ENCODE assay signal across 1 cellular context in genomic region chr6:136782021-136782770, GRCh38.
TF ChIP-seq lines count a peak whose summit lies in the region.

No MANE protein-coding gene starts in this region.

TF ChIP-seq in GM12878, 131 proteins besides CTCF, POLR2A, EP300 and RAD21:
- no peak for TF ChIP-seq BHLHE40 (IDR thresholded peaks at IDR 0.05; ENCODE audit: borderline replicate concordance in 1 of 2, low read depth in 2 of 2, low read length in 1 of 2)
- TF ChIP-seq, protein P1, sequence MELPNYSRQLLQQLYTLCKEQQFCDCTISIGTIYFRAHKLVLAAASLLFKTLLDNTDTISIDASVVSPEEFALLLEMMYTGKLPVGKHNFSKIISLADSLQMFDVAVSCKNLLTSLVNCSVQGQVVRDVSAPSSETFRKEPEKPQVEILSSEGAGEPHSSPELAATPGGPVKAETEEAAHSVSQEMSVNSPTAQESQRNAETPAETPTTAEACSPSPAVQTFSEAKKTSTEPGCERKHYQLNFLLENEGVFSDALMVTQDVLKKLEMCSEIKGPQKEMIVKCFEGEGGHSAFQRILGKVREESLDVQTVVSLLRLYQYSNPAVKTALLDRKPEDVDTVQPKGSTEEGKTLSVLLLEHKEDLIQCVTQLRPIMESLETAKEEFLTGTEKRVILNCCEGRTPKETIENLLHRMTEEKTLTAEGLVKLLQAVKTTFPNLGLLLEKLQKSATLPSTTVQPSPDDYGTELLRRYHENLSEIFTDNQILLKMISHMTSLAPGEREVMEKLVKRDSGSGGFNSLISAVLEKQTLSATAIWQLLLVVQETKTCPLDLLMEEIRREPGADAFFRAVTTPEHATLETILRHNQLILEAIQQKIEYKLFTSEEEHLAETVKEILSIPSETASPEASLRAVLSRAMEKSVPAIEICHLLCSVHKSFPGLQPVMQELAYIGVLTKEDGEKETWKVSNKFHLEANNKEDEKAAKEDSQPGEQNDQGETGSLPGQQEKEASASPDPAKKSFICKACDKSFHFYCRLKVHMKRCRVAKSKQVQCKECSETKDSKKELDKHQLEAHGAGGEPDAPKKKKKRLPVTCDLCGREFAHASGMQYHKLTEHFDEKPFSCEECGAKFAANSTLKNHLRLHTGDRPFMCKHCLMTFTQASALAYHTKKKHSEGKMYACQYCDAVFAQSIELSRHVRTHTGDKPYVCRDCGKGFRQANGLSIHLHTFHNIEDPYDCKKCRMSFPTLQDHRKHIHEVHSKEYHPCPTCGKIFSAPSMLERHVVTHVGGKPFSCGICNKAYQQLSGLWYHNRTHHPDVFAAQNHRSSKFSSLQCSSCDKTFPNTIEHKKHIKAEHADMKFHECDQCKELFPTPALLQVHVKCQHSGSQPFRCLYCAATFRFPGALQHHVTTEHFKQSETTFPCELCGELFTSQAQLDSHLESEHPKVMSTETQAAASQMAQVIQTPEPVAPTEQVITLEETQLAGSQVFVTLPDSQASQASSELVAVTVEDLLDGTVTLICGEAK (IDR thresholded peaks at IDR 0.05; ENCODE audit: borderline replicate concordance) = no peak
- TF ChIP-seq CBX5 (IDR thresholded peaks at IDR 0.05; ENCODE audit: low read depth) = no peak
- TF ChIP-seq ZNF217 (IDR thresholded peaks at IDR 0.05) = no peak
- no peak for TF ChIP-seq ZNF207 (IDR thresholded peaks at IDR 0.05; ENCODE audit: borderline replicate concordance)
- no peak for TF ChIP-seq MYC (IDR thresholded peaks at IDR 0.05; ENCODE audit: insufficient read depth, insufficient read length, insufficient replicate concordance, low read length, severe bottlenecking)
- no peak for TF ChIP-seq PKNOX1 (IDR thresholded peaks at IDR 0.05)
- TF ChIP-seq, protein P2, sequence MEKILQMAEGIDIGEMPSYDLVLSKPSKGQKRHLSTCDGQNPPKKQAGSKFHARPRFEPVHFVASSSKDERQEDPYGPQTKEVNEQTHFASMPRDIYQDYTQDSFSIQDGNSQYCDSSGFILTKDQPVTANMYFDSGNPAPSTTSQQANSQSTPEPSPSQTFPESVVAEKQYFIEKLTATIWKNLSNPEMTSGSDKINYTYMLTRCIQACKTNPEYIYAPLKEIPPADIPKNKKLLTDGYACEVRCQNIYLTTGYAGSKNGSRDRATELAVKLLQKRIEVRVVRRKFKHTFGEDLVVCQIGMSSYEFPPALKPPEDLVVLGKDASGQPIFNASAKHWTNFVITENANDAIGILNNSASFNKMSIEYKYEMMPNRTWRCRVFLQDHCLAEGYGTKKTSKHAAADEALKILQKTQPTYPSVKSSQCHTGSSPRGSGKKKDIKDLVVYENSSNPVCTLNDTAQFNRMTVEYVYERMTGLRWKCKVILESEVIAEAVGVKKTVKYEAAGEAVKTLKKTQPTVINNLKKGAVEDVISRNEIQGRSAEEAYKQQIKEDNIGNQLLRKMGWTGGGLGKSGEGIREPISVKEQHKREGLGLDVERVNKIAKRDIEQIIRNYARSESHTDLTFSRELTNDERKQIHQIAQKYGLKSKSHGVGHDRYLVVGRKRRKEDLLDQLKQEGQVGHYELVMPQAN (conservative IDR thresholded peaks at IDR 0.05) = no peak
- TF ChIP-seq NFYA (IDR thresholded peaks at IDR 0.05; ENCODE audit: borderline replicate concordance, low read depth, low read length) = no peak
- TF ChIP-seq, protein P3, sequence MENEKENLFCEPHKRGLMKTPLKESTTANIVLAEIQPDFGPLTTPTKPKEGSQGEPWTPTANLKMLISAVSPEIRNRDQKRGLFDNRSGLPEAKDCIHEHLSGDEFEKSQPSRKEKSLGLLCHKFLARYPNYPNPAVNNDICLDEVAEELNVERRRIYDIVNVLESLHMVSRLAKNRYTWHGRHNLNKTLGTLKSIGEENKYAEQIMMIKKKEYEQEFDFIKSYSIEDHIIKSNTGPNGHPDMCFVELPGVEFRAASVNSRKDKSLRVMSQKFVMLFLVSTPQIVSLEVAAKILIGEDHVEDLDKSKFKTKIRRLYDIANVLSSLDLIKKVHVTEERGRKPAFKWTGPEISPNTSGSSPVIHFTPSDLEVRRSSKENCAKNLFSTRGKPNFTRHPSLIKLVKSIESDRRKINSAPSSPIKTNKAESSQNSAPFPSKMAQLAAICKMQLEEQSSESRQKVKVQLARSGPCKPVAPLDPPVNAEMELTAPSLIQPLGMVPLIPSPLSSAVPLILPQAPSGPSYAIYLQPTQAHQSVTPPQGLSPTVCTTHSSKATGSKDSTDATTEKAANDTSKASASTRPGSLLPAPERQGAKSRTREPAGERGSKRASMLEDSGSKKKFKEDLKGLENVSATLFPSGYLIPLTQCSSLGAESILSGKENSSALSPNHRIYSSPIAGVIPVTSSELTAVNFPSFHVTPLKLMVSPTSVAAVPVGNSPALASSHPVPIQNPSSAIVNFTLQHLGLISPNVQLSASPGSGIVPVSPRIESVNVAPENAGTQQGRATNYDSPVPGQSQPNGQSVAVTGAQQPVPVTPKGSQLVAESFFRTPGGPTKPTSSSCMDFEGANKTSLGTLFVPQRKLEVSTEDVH (IDR thresholded peaks at IDR 0.05; ENCODE audit: low read depth, partially characterized antibody) = no peak
- no peak for TF ChIP-seq ZZZ3 (IDR thresholded peaks at IDR 0.05; ENCODE audit: control insufficient read depth, insufficient read length, low read depth)
- no peak for TF ChIP-seq HCFC1 (IDR thresholded peaks at IDR 0.05; ENCODE audit: low read length)
